17 cellular contexts compared by ENCODE assay signal in the genomic region with DNA sequence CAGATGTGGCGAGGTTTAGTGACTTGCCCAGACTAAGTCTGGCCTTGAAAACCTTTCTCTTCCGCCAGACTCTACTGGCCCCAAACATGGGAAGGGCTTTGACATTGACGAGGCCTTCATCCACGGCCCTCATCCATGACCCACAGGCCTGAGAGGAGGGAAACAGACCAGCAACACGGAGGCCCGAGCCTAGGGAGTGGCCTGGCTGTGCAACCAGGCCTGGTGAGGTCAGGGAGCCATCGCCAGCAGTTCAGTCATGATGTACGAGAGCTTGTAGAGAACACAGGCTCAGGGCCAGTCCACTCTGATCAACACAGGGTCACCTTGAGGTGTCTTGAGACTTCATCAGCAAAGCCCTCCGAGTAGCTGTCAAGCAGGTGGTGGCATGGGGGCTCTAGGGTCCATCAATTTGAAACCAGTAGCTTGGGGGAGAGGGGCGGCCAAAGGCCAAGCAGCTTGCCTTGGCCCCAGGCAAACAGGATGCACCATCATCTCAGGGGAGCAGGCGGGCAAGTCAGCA.
"Had no signal": no experiment of that assay in that cellular context is flagged by ENCODE, and none has a peak within 500 bp of the region (broad histone marks: within the 10 kb centered on the region; RNA-seq: fewer than 3 reads in every experiment).

No MANE protein-coding gene starts in this region.

- H3K9me3 ChIP-seq: left lung, SJCRH30, testis had no signal

- ATAC-seq: activated CD4-positive, CD25-positive, alpha-beta regulatory T cell treated with anti-CD3 and anti-CD28 coated beads, Interleukin-2, amount 50 U/mL, for 24 hours; left lung; sciatic nerve; stimulated activated naive CD8-positive, alpha-beta T cell treated with anti-CD3 and anti-CD28 coated beads, Interleukin-15, Interleukin-2, amounts not matched to agents 100 U/mL and 50 U/mL, for 24 hours had no signal

- H3K27ac ChIP-seq: cardiac muscle cell, left lung, SJCRH30, testis had no signal

- H3K36me3 ChIP-seq: cardiac muscle cell, left lung, SJCRH30 had no signal

- FAIRE-seq: colon, islet of Langerhans had no signal

- H3K27me3 ChIP-seq: cardiac muscle cell, left lung, SJCRH30, testis had no signal

- DNase-seq: activated CD4-positive, alpha-beta T cell treated with anti-CD3 and anti-CD28 coated beads, Interleukin-2, amount 50 U/mL, for 4 hours; activated CD8-positive, alpha-beta memory T cell treated with anti-CD3 and anti-CD28 coated beads, Interleukin-2, amount 50 U/mL, for 4 hours; activated naive CD4-positive, alpha-beta T cell; effector CD8-positive, alpha-beta T cell; glutamatergic neuron; left lung; mesendoderm; posterior cingulate gyrus; SJCRH30; stimulated activated CD4-positive, alpha-beta T cell treated with anti-CD3 and anti-CD28 coated beads, Interleukin-12 subunit alpha, Interleukin-12 subunit beta, amount 100 ng/mL, for 4 hours; stimulated activated naive CD8-positive, alpha-beta T cell treated with anti-CD3 and anti-CD28 coated beads, Interleukin-15, Interleukin-2, amounts not matched to agents 100 U/mL and 50 U/mL, for 24 hours; testis had no signal

- H3K4me3 ChIP-seq: cardiac muscle cell, left lung, SJCRH30, testis had no signal
